In genomic region chr16:66878067-66878466, GRCh38 we compare ENCODE assay signal across 10 cellular contexts. TPM values are rescaled to one million over a fixed set of nuclear protein-coding genes. Genes with fewer than 3 reads are reported as not detected.
DNase-seq lines count a peak whose midpoint lies in the region; FAIRE-seq and TF ChIP-seq lines count a peak whose summit lies in the region.
"Had no signal": no experiment of that assay in that cellular context is flagged by ENCODE, and none has a peak within 500 bp of the region (broad histone marks: within the 10 kb centered on the region; RNA-seq: fewer than 3 reads in every experiment).

No MANE protein-coding gene starts in this region.

- DNase-seq in GM18507 (ENCODE audit: extremely low spot score, insufficient read length, low read depth) (no peak), NB4 (ENCODE audit: low read depth) (peak; percentile 91), C1 segment of cervical spinal cord (lab: John Stamatoyannopoulos, UW) (no peak), iPS-NIHi11 (ENCODE audit: low spot score) (no peak), adrenal gland (no peak), NCI-H82 (lab: John Stamatoyannopoulos, UW) (no peak)
- no peak for DNase-seq in activated T-helper 2 cell treated with anti-CD3 and anti-CD28 coated beads, Interferon-gamma antibody, Interleukin-2, Interleukin-4, amounts not matched to agents 10 μg/mL and 5 μg/mL and 100 μg/mL, durations not matched to agents 14 hours and 24 hours and 36 hours (ENCODE audit: low spot score)
- peak; percentile 83 for DNase-seq in stimulated activated CD4-positive, alpha-beta T cell treated with anti-CD3 and anti-CD28 coated beads, Interleukin-1b, Interleukin-23, amount 100 ng/mL, for 48 hours
- DNase-seq: effector memory CD8-positive, alpha-beta T cell; stomach had no signal

- H3K9me3 Mint-ChIP-seq in activated T-helper 2 cell treated with anti-CD3 and anti-CD28 coated beads, Interferon-gamma antibody, Interleukin-2, Interleukin-4, amounts not matched to agents 10 μg/mL and 5 μg/mL and 100 μg/mL, durations not matched to agents 14 hours and 24 hours and 36 hours = peaks cover 5% of the 10 kb centered on the region
- H3K9me3 Mint-ChIP-seq: effector memory CD8-positive, alpha-beta T cell had no signal

- peak; percentile 31 for FAIRE-seq in GM18507 (lab: Jason Lieb, UNC)

- H3K27ac ChIP-seq in adrenal gland = no peak overlapping the region
- H3K27ac ChIP-seq: stomach had no signal

- no peaks in the 10 kb centered on the region for H3K36me3 ChIP-seq in adrenal gland (replicated peaks in 1 of 2)

- WGBS in adrenal gland, 4 donors = 43 to 60% (median 51%) methylated on average over 5 of the region's 5 CpGs

- H3K4me1 ChIP-seq in adrenal gland (replicated peaks in 1 of 2) = peaks cover 13 to 14% of the 10 kb centered on the region in 2 donors

- peaks cover 3% of the 10 kb centered on the region for H3K36me3 Mint-ChIP-seq in activated T-helper 2 cell treated with anti-CD3 and anti-CD28 coated beads, Interferon-gamma antibody, Interleukin-2, Interleukin-4, amounts not matched to agents 10 μg/mL and 5 μg/mL and 100 μg/mL, durations not matched to agents 14 hours and 24 hours and 36 hours (ENCODE audit: low read depth)

- H3K27ac Mint-ChIP-seq in activated T-helper 2 cell treated with anti-CD3 and anti-CD28 coated beads, Interferon-gamma antibody, Interleukin-2, Interleukin-4, amounts not matched to agents 10 μg/mL and 5 μg/mL and 100 μg/mL, durations not matched to agents 14 hours and 24 hours and 36 hours = peak overlapping the region; percentile 81

- peaks cover 48% of the 10 kb centered on the region for H3K4me1 Mint-ChIP-seq in activated T-helper 2 cell treated with anti-CD3 and anti-CD28 coated beads, Interferon-gamma antibody, Interleukin-2, Interleukin-4, amounts not matched to agents 10 μg/mL and 5 μg/mL and 100 μg/mL, durations not matched to agents 14 hours and 24 hours and 36 hours (ENCODE audit: low read depth)

- TF ChIP-seq CTCF in NB4 (IDR thresholded peaks at IDR 0.05; ENCODE audit: low read depth, low read length) = no peak
- no peak for TF ChIP-seq CTCF in adrenal gland (IDR thresholded peaks at IDR 0.05)

- H3K9me3 ChIP-seq in adrenal gland (replicated peaks in 1 of 3) = no peaks in the 10 kb centered on the region
- H3K9me3 ChIP-seq: stomach had no signal

- H3K27me3 Mint-ChIP-seq in activated T-helper 2 cell treated with anti-CD3 and anti-CD28 coated beads, Interferon-gamma antibody, Interleukin-2, Interleukin-4, amounts not matched to agents 10 μg/mL and 5 μg/mL and 100 μg/mL, durations not matched to agents 14 hours and 24 hours and 36 hours (ENCODE audit: low read depth) = no peaks in the 10 kb centered on the region
- H3K27me3 Mint-ChIP-seq: effector memory CD8-positive, alpha-beta T cell had no signal

- intact Hi-C loops in activated T-helper 2 cell treated with anti-CD3 and anti-CD28 coated beads, Interferon-gamma antibody, Interleukin-2, Interleukin-4, amounts not matched to agents 10 μg/mL and 5 μg/mL and 100 μg/mL, durations not matched to agents 14 hours and 24 hours and 36 hours (cut with micrococcal nuclease) = loop anchor here (10.0 kb wide), 3 partner anchors 177 to 353 kb away; partner anchors contain the start of genes B3GNT9, FBXL8 and TRADD
- intact Hi-C loops in adrenal gland (cut with DNase I) = no loop called here

- H3K4me3 ChIP-seq in NB4 (ENCODE audit: low read depth, low read length) (no peak overlapping the region), adrenal gland (no peak overlapping the region)
- H3K4me3 ChIP-seq: stomach had no signal

- peak overlapping the region; percentile 57 for H3K4me3 Mint-ChIP-seq in activated T-helper 2 cell treated with anti-CD3 and anti-CD28 coated beads, Interferon-gamma antibody, Interleukin-2, Interleukin-4, amounts not matched to agents 10 μg/mL and 5 μg/mL and 100 μg/mL, durations not matched to agents 14 hours and 24 hours and 36 hours (ENCODE audit: low read depth)

- H3K27me3 ChIP-seq in adrenal gland = no peaks in the 10 kb centered on the region
- H3K27me3 ChIP-seq: stomach had no signal

- TF ChIP-seq POLR2A in NB4 (IDR thresholded peaks at IDR 0.05; ENCODE audit: extremely low read depth, insufficient read length) (no peak), adrenal gland (IDR thresholded peaks at IDR 0.05) (no peak)

RNA-seq across cellular contexts. Expression of gene PDP2, which starts 2.2 kb away (rescaled TPM):
- 40.6 and 40.7 TPM in 2 replicates for total RNA-seq in activated T-helper 2 cell treated with anti-CD3 and anti-CD28 coated beads, Interferon-gamma antibody, Interleukin-2, Interleukin-4, amounts not matched to agents 10 μg/mL and 5 μg/mL and 100 μg/mL, durations not matched to agents 14 hours and 24 hours and 36 hours
- 10 to 100 TPM in 7 of 8 donors, 1 to 10 TPM in 1; 3.6 to 27.8 (median 13.9) TPM for total RNA-seq in adrenal gland
- 10 to 100 TPM in 1 of 3 donors, 1 to 10 TPM in 2; 1.3 to 12.1 (median 2.7) TPM for polyA plus RNA-seq in adrenal gland

RNA-seq across cellular contexts. Expression of gene CA7, which starts 33.9 kb away (rescaled TPM):
- 0.59 and 1.1 TPM in 2 replicates for total RNA-seq in activated T-helper 2 cell treated with anti-CD3 and anti-CD28 coated beads, Interferon-gamma antibody, Interleukin-2, Interleukin-4, amounts not matched to agents 10 μg/mL and 5 μg/mL and 100 μg/mL, durations not matched to agents 14 hours and 24 hours and 36 hours
- not detected for total RNA-seq in adrenal gland
- polyA plus RNA-seq in adrenal gland = not detected

RNA-seq across cellular contexts. Expression of gene CDH16, which starts 40.6 kb away (rescaled TPM):
- total RNA-seq in activated T-helper 2 cell treated with anti-CD3 and anti-CD28 coated beads, Interferon-gamma antibody, Interleukin-2, Interleukin-4, amounts not matched to agents 10 μg/mL and 5 μg/mL and 100 μg/mL, durations not matched to agents 14 hours and 24 hours and 36 hours = not detected in 2 replicates
- total RNA-seq in adrenal gland = under 1 TPM in 1 of 8 donors, not detected in 7; 0.69 TPM
- polyA plus RNA-seq in adrenal gland = not detected

RNA-seq across cellular contexts. Expression of gene RRAD, which starts 47.3 kb away (rescaled TPM):
- 1.2 and 1.8 TPM in 2 replicates for total RNA-seq in activated T-helper 2 cell treated with anti-CD3 and anti-CD28 coated beads, Interferon-gamma antibody, Interleukin-2, Interleukin-4, amounts not matched to agents 10 μg/mL and 5 μg/mL and 100 μg/mL, durations not matched to agents 14 hours and 24 hours and 36 hours
- 10 to 100 TPM in 5 of 8 donors, 1 to 10 TPM in 3; 6.3 to 46.1 (median 18.0) TPM for total RNA-seq in adrenal gland
- 10 to 100 TPM in 2 of 3 donors, under 1 TPM in 1; 0.66 to 52.5 (median 15.6) TPM for polyA plus RNA-seq in adrenal gland

RNA-seq across cellular contexts. Expression of gene NAE1, which starts 47.3 kb away (rescaled TPM):
- 123 and 125 TPM in 2 replicates for total RNA-seq in activated T-helper 2 cell treated with anti-CD3 and anti-CD28 coated beads, Interferon-gamma antibody, Interleukin-2, Interleukin-4, amounts not matched to agents 10 μg/mL and 5 μg/mL and 100 μg/mL, durations not matched to agents 14 hours and 24 hours and 36 hours
- 10 to 100 TPM; 30.9 to 57.3 (median 48.0) TPM for total RNA-seq in adrenal gland
- polyA plus RNA-seq in adrenal gland = 10 to 100 TPM; 43.7 to 62.8 (median 49.6) TPM

Comparison
In these comparisons a context has a peak if more than half of its experiments do, and no peak if none do; other contexts are left out.
1. DNase-seq: peak in NB4 (single experiment) and stimulated activated CD4-positive, alpha-beta T cell treated with anti-CD3 and anti-CD28 coated beads, Interleukin-1b, Interleukin-23, amount 100 ng/mL, for 48 hours (single experiment); none in GM18507 (single experiment), activated T-helper 2 cell treated with anti-CD3 and anti-CD28 coated beads, Interferon-gamma antibody, Interleukin-2, Interleukin-4, amounts not matched to agents 10 μg/mL and 5 μg/mL and 100 μg/mL, durations not matched to agents 14 hours and 24 hours and 36 hours (single experiment), C1 segment of cervical spinal cord (0 of 14), iPS-NIHi11 (single experiment), adrenal gland (0 of 7) and NCI-H82 (single experiment).